ENCODE assay signal across 16 cellular contexts in genomic region chr7:43482679-43483252, GRCh38.
DNase-seq lines count a peak whose midpoint lies in the region; ATAC-seq, FAIRE-seq and TF ChIP-seq lines count a peak whose summit lies in the region.
"Had no signal": no experiment of that assay in that cellular context is flagged by ENCODE, and none has a peak within 500 bp of the region (broad histone marks: within the 10 kb centered on the region; RNA-seq: fewer than 3 reads in every experiment).

No MANE protein-coding gene starts in this region.

- H3K27me3 ChIP-seq in esophagus muscularis mucosa (no peaks in the 10 kb centered on the region), liver (ENCODE audit: control insufficient read depth in 4 of 4, insufficient read depth in 4 of 4, low read length in 3 of 4) (no peaks in the 10 kb centered on the region)
- H3K27me3 ChIP-seq: BLaER1 had no signal

- 87% methylated on average over 5 of the region's 5 CpGs for WGBS in A549 (ENCODE audit: missing lambda C conversion rate)
- WGBS in esophagus muscularis mucosa = 89% methylated on average over 5 of the region's 5 CpGs
- 61% methylated on average over 5 of the region's 5 CpGs for WGBS in liver

- no peak for TF ChIP-seq POLR2A in A549 (IDR thresholded peaks at IDR 0.05; ENCODE audit: low read length)
- no peak for TF ChIP-seq POLR2A in esophagus muscularis mucosa (IDR thresholded peaks at IDR 0.05; ENCODE audit: low read depth)

- TF ChIP-seq RAD21 in A549 (conservative IDR thresholded peaks at IDR 0.05 in 1 of 2, IDR thresholded peaks at IDR 0.05 in 1 of 2) = no peak
- peak in 1 of 2 donors; percentile 55 for TF ChIP-seq RAD21 in liver (IDR thresholded peaks at IDR 0.05)

- POLR2A ChIA-PET in A549 (lab: Yijun Ruan, JAX) = no interaction called here
- POLR2A ChIA-PET in RWPE1 (lab: Yijun Ruan, JAX; ENCODE audit: low non-redundant PET) = no interaction called here

- CTCF ChIA-PET in A549 (lab: Yijun Ruan, JAX) (interaction anchor here (0.6 kb wide), 1 partner anchor 29 kb away, joined by 3 read pairs; no protein-coding TSS in a partner anchor), RWPE1 (lab: Yijun Ruan, JAX) (interaction anchor here (0.7 kb wide), 1 partner anchor 357 kb away, joined by 3 read pairs; no protein-coding TSS in a partner anchor)

- TF ChIP-seq CTCF in A549 (IDR thresholded peaks at IDR 0.05) (no peak), RWPE1 (conservative IDR thresholded peaks at IDR 0.05; ENCODE audit: low read depth) (no peak), esophagus muscularis mucosa (IDR thresholded peaks at IDR 0.05) (no peak), liver (IDR thresholded peaks at IDR 0.05; ENCODE audit: low read depth, low read length, missing input control) (no peak)

- H3K27ac ChIP-seq in A549 (peak overlapping the region; percentile 6 to 74; a peak in 4 of 6 replicates), RWPE1 (peak overlapping the region; percentile 57), esophagus muscularis mucosa (replicated peaks in 1 of 4) (peak overlapping the region in 1 of 4 donors; percentile 3), liver (ENCODE audit: low read depth in 1 of 2, low read length in 2 of 2) (no peak overlapping the region)
- H3K27ac ChIP-seq: BLaER1 had no signal

- H3K4me2 ChIP-seq in A549 = peak overlapping the region; percentile 40; the same call in 2 of the 3 replicates
- H3K4me2 ChIP-seq: BLaER1 had no signal

- intact Hi-C loops in esophagus muscularis mucosa (cut with DNase I) = no loop called here

- H3K36me3 ChIP-seq in esophagus muscularis mucosa = no peaks in the 10 kb centered on the region
- no peaks in the 10 kb centered on the region for H3K36me3 ChIP-seq in liver (ENCODE audit: control insufficient read depth in 4 of 4, insufficient read depth in 3 of 4, low read depth in 1 of 4, low read length in 3 of 4)

- H3K9ac ChIP-seq in liver (ENCODE audit: low read depth in 1 of 2, low read length in 2 of 2) = no peak overlapping the region
- H3K9ac ChIP-seq: BLaER1 had no signal

- no peak overlapping the region for H3K4me3 ChIP-seq in A549
- no peak overlapping the region for H3K4me3 ChIP-seq in esophagus muscularis mucosa
- no peak overlapping the region for H3K4me3 ChIP-seq in liver (ENCODE audit: low read depth in 1 of 3, low read length in 3 of 3)
- H3K4me3 ChIP-seq: BLaER1, GM12878 had no signal

- H3K9me3 ChIP-seq in A549 = no peaks in the 10 kb centered on the region
- H3K9me3 ChIP-seq in esophagus muscularis mucosa = no peaks in the 10 kb centered on the region
- H3K9me3 ChIP-seq in liver (ENCODE audit: control insufficient read depth in 4 of 4, low read length in 3 of 4) = no peaks in the 10 kb centered on the region

- peaks cover 38% of the 10 kb centered on the region for H3K4me1 ChIP-seq in A549
- H3K4me1 ChIP-seq in esophagus muscularis mucosa = peaks cover 0 to 22% (median 21%) of the 10 kb centered on the region in 4 donors
- H3K4me1 ChIP-seq in liver (ENCODE audit: control insufficient read depth in 4 of 4, insufficient read depth in 4 of 4, low read length in 3 of 4) = peaks cover 0 to 24% (median 17%) of the 10 kb centered on the region in 4 donors

- no peak for FAIRE-seq in A549 (lab: Jason Lieb, UNC)
- FAIRE-seq: GM12878 had no signal

- TF ChIP-seq EP300 in A549 (IDR thresholded peaks at IDR 0.05) (no peak), esophagus muscularis mucosa (IDR thresholded peaks at IDR 0.05) (no peak)

- ATAC-seq in A549 (no peak), GM19023 (IDR thresholded peaks at IDR 0.05; ENCODE audit: unreplicated experiment) (no peak), GM21576 (IDR thresholded peaks at IDR 0.05; ENCODE audit: unreplicated experiment) (no peak)
- ATAC-seq: GM12878 had no signal

- DNase-seq in A549 (ENCODE audit: low read depth in 1 of 2, low spot score in 1 of 2) = no peak
- no peak for DNase-seq in RWPE1 (ENCODE audit: low spot score)
- DNase-seq in esophagus muscularis mucosa (ENCODE audit: extremely low spot score) = peak; percentile 55
- no peak for DNase-seq in activated CD8-positive, alpha-beta memory T cell treated with anti-CD3 and anti-CD28 coated beads, Interleukin-2, amount 50 U/mL, for 48 hours
- no peak for DNase-seq in foreskin melanocyte
- DNase-seq: CD4-positive, alpha-beta memory T cell; H9; KG1; NCI-H1417 treated with DMSO at 0.1 percent for 48 hours; NCI-H187 treated with DMSO at 0.1 percent for 48 hours; NCI-H524 treated with DMSO at 0.1 percent for 48 hours had no signal

TF ChIP-seq in A549, 52 proteins besides CTCF, POLR2A, EP300 and RAD21:
- no peak for TF ChIP-seq SREBF2 (IDR thresholded peaks at IDR 0.05)
- no peak for TF ChIP-seq TFCP2L1 (CRISPR knock-in tag; IDR thresholded peaks at IDR 0.05)
- TF ChIP-seq FOXS1 (CRISPR knock-in tag; IDR thresholded peaks at IDR 0.05) = no peak
- TF ChIP-seq ZSCAN20 (CRISPR knock-in tag; IDR thresholded peaks at IDR 0.05) = no peak
- no peak for TF ChIP-seq NR3C1 (IDR thresholded peaks at IDR 0.05)
- no peak for TF ChIP-seq EHMT2 (IDR thresholded peaks at IDR 0.05; ENCODE audit: low read depth)
- no peak for TF ChIP-seq RFX5 (IDR thresholded peaks at IDR 0.05)

TF ChIP-seq in liver, 16 proteins besides CTCF, POLR2A, EP300 and RAD21:
- TF ChIP-seq SP1 (IDR thresholded peaks at IDR 0.05) = peak; percentile 50
- no peak for TF ChIP-seq GABPA (IDR thresholded peaks at IDR 0.05 in 1 of 2, conservative IDR thresholded peaks at IDR 0.05 in 1 of 2)
- TF ChIP-seq YY1 (IDR thresholded peaks at IDR 0.05) = no peak
- TF ChIP-seq JUND (IDR thresholded peaks at IDR 0.05) = peak in 1 of 2 donors; percentile 41
- peak; percentile 10 to 38 for TF ChIP-seq RXRA (IDR thresholded peaks at IDR 0.05)
- TF ChIP-seq FOXA1 (IDR thresholded peaks at IDR 0.05) = no peak
- TF ChIP-seq TAF1 (conservative IDR thresholded peaks at IDR 0.05) = no peak
- peak; percentile 90 to 93 for TF ChIP-seq HNF4A (conservative IDR thresholded peaks at IDR 0.05)
- TF ChIP-seq EGR1 (IDR thresholded peaks at IDR 0.05; ENCODE audit: low read depth in 2 of 2) = no peak
- TF ChIP-seq HNF4G (IDR thresholded peaks at IDR 0.05) = peak; percentile 77
- TF ChIP-seq REST (IDR thresholded peaks at IDR 0.05) = no peak
- TF ChIP-seq FOXA2 (IDR thresholded peaks at IDR 0.05) = no peak
- TF ChIP-seq NR2F2 (IDR thresholded peaks at IDR 0.05) = no peak
- peak; percentile 30 for TF ChIP-seq ATF3 (IDR thresholded peaks at IDR 0.05)
- no peak for TF ChIP-seq MAX (IDR thresholded peaks at IDR 0.05)
- no peak for TF ChIP-seq ZBTB33 (IDR thresholded peaks at IDR 0.05)

Comparison
In these comparisons a context has a peak if more than half of its experiments do, and no peak if none do; other contexts are left out.
1. H3K27ac ChIP-seq: peak in A549 (2 of 2) and RWPE1 (single experiment); none in liver (0 of 2).